1 cellular context compared by ENCODE assay signal in genomic region chr5:57366744-57367143, GRCh38.
TF ChIP-seq lines count a peak whose summit lies in the region.

No MANE protein-coding gene starts in this region.

TF ChIP-seq in HepG2, 621 proteins besides CTCF, POLR2A, EP300 and RAD21 (continued from another document and continues in another):
- TF ChIP-seq HNF4G (IDR thresholded peaks at IDR 0.05; ENCODE audit: borderline replicate concordance, low read depth, low read length): peak; percentile 14; the same call in 1 of the 2 replicates
- no peak for TF ChIP-seq HNF4G (CRISPR knock-in tag; IDR thresholded peaks at IDR 0.05; ENCODE audit: borderline replicate concordance, low read depth)
- TF ChIP-seq ZNF747 (CRISPR knock-in tag; IDR thresholded peaks at IDR 0.05; ENCODE audit: borderline replicate concordance): no peak
- peak; percentile 92 for TF ChIP-seq TEAD3 (CRISPR knock-in tag; optimal IDR thresholded peaks at IDR 0.05; ENCODE audit: borderline replicate concordance)
- no peak for TF ChIP-seq THRA (CRISPR knock-in tag; IDR thresholded peaks at IDR 0.05; ENCODE audit: borderline replicate concordance)
- TF ChIP-seq, protein P1, sequence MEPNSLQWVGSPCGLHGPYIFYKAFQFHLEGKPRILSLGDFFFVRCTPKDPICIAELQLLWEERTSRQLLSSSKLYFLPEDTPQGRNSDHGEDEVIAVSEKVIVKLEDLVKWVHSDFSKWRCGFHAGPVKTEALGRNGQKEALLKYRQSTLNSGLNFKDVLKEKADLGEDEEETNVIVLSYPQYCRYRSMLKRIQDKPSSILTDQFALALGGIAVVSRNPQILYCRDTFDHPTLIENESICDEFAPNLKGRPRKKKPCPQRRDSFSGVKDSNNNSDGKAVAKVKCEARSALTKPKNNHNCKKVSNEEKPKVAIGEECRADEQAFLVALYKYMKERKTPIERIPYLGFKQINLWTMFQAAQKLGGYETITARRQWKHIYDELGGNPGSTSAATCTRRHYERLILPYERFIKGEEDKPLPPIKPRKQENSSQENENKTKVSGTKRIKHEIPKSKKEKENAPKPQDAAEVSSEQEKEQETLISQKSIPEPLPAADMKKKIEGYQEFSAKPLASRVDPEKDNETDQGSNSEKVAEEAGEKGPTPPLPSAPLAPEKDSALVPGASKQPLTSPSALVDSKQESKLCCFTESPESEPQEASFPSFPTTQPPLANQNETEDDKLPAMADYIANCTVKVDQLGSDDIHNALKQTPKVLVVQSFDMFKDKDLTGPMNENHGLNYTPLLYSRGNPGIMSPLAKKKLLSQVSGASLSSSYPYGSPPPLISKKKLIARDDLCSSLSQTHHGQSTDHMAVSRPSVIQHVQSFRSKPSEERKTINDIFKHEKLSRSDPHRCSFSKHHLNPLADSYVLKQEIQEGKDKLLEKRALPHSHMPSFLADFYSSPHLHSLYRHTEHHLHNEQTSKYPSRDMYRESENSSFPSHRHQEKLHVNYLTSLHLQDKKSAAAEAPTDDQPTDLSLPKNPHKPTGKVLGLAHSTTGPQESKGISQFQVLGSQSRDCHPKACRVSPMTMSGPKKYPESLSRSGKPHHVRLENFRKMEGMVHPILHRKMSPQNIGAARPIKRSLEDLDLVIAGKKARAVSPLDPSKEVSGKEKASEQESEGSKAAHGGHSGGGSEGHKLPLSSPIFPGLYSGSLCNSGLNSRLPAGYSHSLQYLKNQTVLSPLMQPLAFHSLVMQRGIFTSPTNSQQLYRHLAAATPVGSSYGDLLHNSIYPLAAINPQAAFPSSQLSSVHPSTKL (CRISPR knock-in tag; IDR thresholded peaks at IDR 0.05): peak; percentile 79
- TF ChIP-seq PAF1 (CRISPR knock-in tag; IDR thresholded peaks at IDR 0.05): no peak
- TF ChIP-seq ARID3A (IDR thresholded peaks at IDR 0.05; ENCODE audit: low read depth, low read length): no peak
- peak; percentile 90 for TF ChIP-seq RARA (CRISPR knock-in tag; IDR thresholded peaks at IDR 0.05)
- TF ChIP-seq HOXD1 (CRISPR knock-in tag; IDR thresholded peaks at IDR 0.05): no peak
- TF ChIP-seq SOX5 (CRISPR knock-in tag; IDR thresholded peaks at IDR 0.05; ENCODE audit: borderline replicate concordance): peak; percentile 22; the same call in 1 of the 2 replicates
- TF ChIP-seq SOX13 (IDR thresholded peaks at IDR 0.05): no peak
- TF ChIP-seq SOX13 (CRISPR knock-in tag; conservative IDR thresholded peaks at IDR 0.05 in 1 of 2, IDR thresholded peaks at IDR 0.05 in 1 of 2): no peak
- TF ChIP-seq RBAK (CRISPR knock-in tag; IDR thresholded peaks at IDR 0.05): no peak
- TF ChIP-seq, protein P2, sequence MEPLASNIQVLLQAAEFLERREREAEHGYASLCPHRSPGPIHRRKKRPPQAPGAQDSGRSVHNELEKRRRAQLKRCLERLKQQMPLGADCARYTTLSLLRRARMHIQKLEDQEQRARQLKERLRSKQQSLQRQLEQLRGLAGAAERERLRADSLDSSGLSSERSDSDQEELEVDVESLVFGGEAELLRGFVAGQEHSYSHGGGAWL (CRISPR knock-in tag; IDR thresholded peaks at IDR 0.05): no peak
- TF ChIP-seq ZNF597 (CRISPR knock-in tag; IDR thresholded peaks at IDR 0.05): no peak
- peak; percentile 60; the same call in 1 of the 2 replicates for TF ChIP-seq GATAD2A (CRISPR knock-in tag; IDR thresholded peaks at IDR 0.05)
- TF ChIP-seq ZFY (CRISPR knock-in tag; IDR thresholded peaks at IDR 0.05): no peak
- no peak for TF ChIP-seq ZNF7 (CRISPR knock-in tag; IDR thresholded peaks at IDR 0.05)
- TF ChIP-seq BRCA1 (CRISPR knock-in tag; IDR thresholded peaks at IDR 0.05): no peak
- peak; percentile 66; the same call in 1 of the 2 replicates for TF ChIP-seq FOXA1 (IDR thresholded peaks at IDR 0.05)
- peak; percentile 76 for TF ChIP-seq FOXA1 (CRISPR knock-in tag; IDR thresholded peaks at IDR 0.05)
- no peak for TF ChIP-seq FOXP1 (IDR thresholded peaks at IDR 0.05)
- TF ChIP-seq FOXP1 (CRISPR knock-in tag; IDR thresholded peaks at IDR 0.05): peak; percentile 78
- no peak for TF ChIP-seq ZNF160 (CRISPR knock-in tag; IDR thresholded peaks at IDR 0.05)
- TF ChIP-seq JUNB (CRISPR knock-in tag; IDR thresholded peaks at IDR 0.05; ENCODE audit: borderline replicate concordance): 0 out of 2 replicates have a peak, but pooled peaks have one; percentile 17
- peak; percentile 83 for TF ChIP-seq FOXP4 (CRISPR knock-in tag; IDR thresholded peaks at IDR 0.05)
- TF ChIP-seq PREB (CRISPR knock-in tag; IDR thresholded peaks at IDR 0.05): no peak
- TF ChIP-seq ATF4 (CRISPR knock-in tag; IDR thresholded peaks at IDR 0.05): peak in 1 of 2 experiments; percentile 53; a peak in 2 of 4 replicates
- peak; percentile 56; the same call in 1 of the 2 replicates for TF ChIP-seq RXRB (CRISPR knock-in tag; IDR thresholded peaks at IDR 0.05; ENCODE audit: borderline replicate concordance)
- TF ChIP-seq ZNF343 (CRISPR knock-in tag; IDR thresholded peaks at IDR 0.05): no peak
- TF ChIP-seq U2AF2 (IDR thresholded peaks at IDR 0.05; ENCODE audit: low read depth, low read length): no peak
- TF ChIP-seq FOXO4 (CRISPR knock-in tag; conservative IDR thresholded peaks at IDR 0.05): no peak
- TF ChIP-seq AGO2 (optimal IDR thresholded peaks at IDR 0.05; ENCODE audit: low read depth, low read length): no peak
- TF ChIP-seq, protein P3, sequence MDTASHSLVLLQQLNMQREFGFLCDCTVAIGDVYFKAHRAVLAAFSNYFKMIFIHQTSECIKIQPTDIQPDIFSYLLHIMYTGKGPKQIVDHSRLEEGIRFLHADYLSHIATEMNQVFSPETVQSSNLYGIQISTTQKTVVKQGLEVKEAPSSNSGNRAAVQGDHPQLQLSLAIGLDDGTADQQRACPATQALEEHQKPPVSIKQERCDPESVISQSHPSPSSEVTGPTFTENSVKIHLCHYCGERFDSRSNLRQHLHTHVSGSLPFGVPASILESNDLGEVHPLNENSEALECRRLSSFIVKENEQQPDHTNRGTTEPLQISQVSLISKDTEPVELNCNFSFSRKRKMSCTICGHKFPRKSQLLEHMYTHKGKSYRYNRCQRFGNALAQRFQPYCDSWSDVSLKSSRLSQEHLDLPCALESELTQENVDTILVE (CRISPR knock-in tag; IDR thresholded peaks at IDR 0.05): no peak
- no peak for TF ChIP-seq ZNF335 (CRISPR knock-in tag; IDR thresholded peaks at IDR 0.05)
- peak; percentile 39 for TF ChIP-seq TCF7 (IDR thresholded peaks at IDR 0.05; ENCODE audit: low read depth)
- TF ChIP-seq SOX6 (IDR thresholded peaks at IDR 0.05): no peak
- no peak; the same call in 1 of the 2 replicates for TF ChIP-seq SOX6 (CRISPR knock-in tag; IDR thresholded peaks at IDR 0.05)
- TF ChIP-seq PCBP2 (optimal IDR thresholded peaks at IDR 0.05; ENCODE audit: low read depth, low read length, poor library complexity, severe bottlenecking): no peak
- TF ChIP-seq REPIN1 (CRISPR knock-in tag; IDR thresholded peaks at IDR 0.05; ENCODE audit: borderline replicate concordance, low read depth): no peak
